In genomic region chr2:231203087-231203486, GRCh38 we compare ENCODE assay signal across 23 cellular contexts. TPM values are rescaled to one million over a fixed set of nuclear protein-coding genes. Genes with fewer than 3 reads are reported as not detected.
DNase-seq lines count a peak whose midpoint lies in the region; ATAC-seq, FAIRE-seq and TF ChIP-seq lines count a peak whose summit lies in the region.
"Had no signal": no experiment of that assay in that cellular context is flagged by ENCODE, and none has a peak within 500 bp of the region (broad histone marks: within the 10 kb centered on the region; RNA-seq: fewer than 3 reads in every experiment).

No MANE protein-coding gene starts in this region.

- H3K9ac ChIP-seq in HepG2 (ENCODE audit: insufficient read depth, low read depth, low read length): no peak overlapping the region

- peak overlapping the region; percentile 95 for H3K27ac Mint-ChIP-seq in chondrocyte (ENCODE audit: unreplicated experiment)
- H3K27ac Mint-ChIP-seq: B cell; CD8-positive, alpha-beta T cell; GM23338; HFFc6 had no signal

- CTCF ChIA-PET in HEK293 (lab: Yijun Ruan, JAX) (no interaction called here), HepG2 (lab: Yijun Ruan, JAX; ENCODE audit: low intra/inter-chr PET ratio, low total read pairs) (no interaction called here)

- H2AFZ ChIP-seq in HepG2 (ENCODE audit: low read length) (no peak overlapping the region), osteoblast (ENCODE audit: low read length) (no peak overlapping the region)
- H2AFZ ChIP-seq: GM23338 had no signal

- H3K4me3 Mint-ChIP-seq in chondrocyte (ENCODE audit: unreplicated experiment): peak overlapping the region; percentile 20
- H3K4me3 Mint-ChIP-seq: B cell; CD8-positive, alpha-beta T cell; GM23338; H9; HFFc6 had no signal

- H3K4me2 ChIP-seq in HepG2 (ENCODE audit: low read depth, low read length) (no peak overlapping the region), osteoblast (ENCODE audit: insufficient read depth, low read length) (no peak overlapping the region)
- H3K4me2 ChIP-seq: GM23338 had no signal

- no peak for FAIRE-seq in HepG2 (lab: Jason Lieb, UNC)
- FAIRE-seq: D721Med, G401.6, GM12891, HTR-8/SVneo had no signal

- no peak for TF ChIP-seq CTCF in HEK293 (tag by site-specific recombination; IDR thresholded peaks at IDR 0.05)
- no peak for TF ChIP-seq CTCF in chondrocyte (IDR thresholded peaks at IDR 0.05)
- TF ChIP-seq CTCF in HepG2 (CRISPR knock-in tag; IDR thresholded peaks at IDR 0.05): no peak
- TF ChIP-seq CTCF in osteoblast (IDR thresholded peaks at IDR 0.05; ENCODE audit: extremely low read depth, low read depth, low read length): no peak

- DNase-seq in chondrocyte (ENCODE audit: low spot score): no peak
- no peak for DNase-seq in HepG2 (ENCODE audit: low spot score)
- DNase-seq in osteoblast (ENCODE audit: insufficient read length, low spot score, missing footprints): peak; percentile 21
- no peak for DNase-seq in SHP77 (lab: John Stamatoyannopoulos, UW)
- no peak for DNase-seq in HuH-7 (ENCODE audit: low spot score)
- DNase-seq in NCI-H82 (lab: John Stamatoyannopoulos, UW): no peak
- DNase-seq: C1 segment of cervical spinal cord; CD8-positive, alpha-beta T cell; COR-L47; DMS153; DMS79 treated with DMSO at 0.1 percent for 48 hours; EL; H9; HFFc6; KG1 had no signal

- in situ Hi-C loops in HepG2 (cut with HindIII; ENCODE audit: extremely low pct_ligation_motif_present, low pct_unique_long_range_greater_than_20kb): no loop called here

- H3K27me3 ChIP-seq in HepG2 (ENCODE audit: control insufficient read depth in 1 of 2, insufficient read depth in 2 of 2, low read length in 2 of 2) (no peaks in the 10 kb centered on the region; a peak in 1 of 5 replicates), osteoblast (ENCODE audit: insufficient read depth, low read length) (no peaks in the 10 kb centered on the region)

- no peaks in the 10 kb centered on the region for H3K9me3 Mint-ChIP-seq in chondrocyte (ENCODE audit: low read depth)
- H3K9me3 Mint-ChIP-seq: CD8-positive, alpha-beta T cell; HFFc6 had no signal

- H4K20me1 ChIP-seq in HepG2 (ENCODE audit: insufficient read depth, low read length): no peaks in the 10 kb centered on the region
- peaks cover 23% of the 10 kb centered on the region for H4K20me1 ChIP-seq in osteoblast (ENCODE audit: insufficient read depth, low read length)

- H3K79me2 ChIP-seq in HepG2 (ENCODE audit: insufficient read depth, low read length) (peaks cover 2% of the 10 kb centered on the region), osteoblast (ENCODE audit: insufficient read depth, low read length) (peaks cover 71% of the 10 kb centered on the region)

- no peaks in the 10 kb centered on the region for H3K27me3 Mint-ChIP-seq in chondrocyte (ENCODE audit: low read depth)

- H3K36me3 ChIP-seq in HEK293 (ENCODE audit: control insufficient read depth in 2 of 2, insufficient read depth in 1 of 2, low read length in 2 of 2) (peaks cover 0 to 18% of the 10 kb centered on the region in 2 experiments; a peak in 2 of 3 replicates), HepG2 (replicated peaks in 1 of 2; ENCODE audit: control insufficient read depth in 1 of 2, insufficient read depth in 2 of 2, low read length in 2 of 2) (peaks cover under 1 to 3% of the 10 kb centered on the region in 2 experiments; a peak in 3 of 5 replicates), osteoblast (ENCODE audit: insufficient read depth, low read length) (peaks cover 9% of the 10 kb centered on the region)

- WGBS in HepG2 (ENCODE audit: low lambda C conversion rate): 94% methylated on average over 7 of the region's 7 CpGs

- H3K4me3 ChIP-seq in HEK293 (ENCODE audit: low read depth, low read length) (no peak overlapping the region), HepG2 (replicated peaks in 1 of 3; ENCODE audit: insufficient read depth in 1 of 3, low read depth in 2 of 3, low read length in 3 of 3) (no peak overlapping the region), osteoblast (ENCODE audit: insufficient read depth, low read length) (no peak overlapping the region)
- H3K4me3 ChIP-seq: GM23338 had no signal

- H3K4me1 ChIP-seq in HEK293 (ENCODE audit: control insufficient read depth, insufficient read depth, low read length) (no peaks in the 10 kb centered on the region), HepG2 (ENCODE audit: insufficient read depth, low read length) (peaks cover 14% of the 10 kb centered on the region), osteoblast (ENCODE audit: insufficient read depth, low read length) (peaks cover 21% of the 10 kb centered on the region)

- POLR2A ChIA-PET in HEK293 (lab: Yijun Ruan, JAX) (no interaction called here), HepG2 (lab: Yijun Ruan, JAX) (interaction anchor here (0.6 kb wide), 1 partner anchor 360 kb away, joined by 4 read pairs; no protein-coding TSS in a partner anchor)

- H3K9me3 ChIP-seq in HEK293 (ENCODE audit: control insufficient read depth, insufficient read depth, low read depth, low read length): no peaks in the 10 kb centered on the region
- H3K9me3 ChIP-seq in HepG2 (ENCODE audit: low read length): no peaks in the 10 kb centered on the region
- H3K9me3 ChIP-seq in osteoblast (ENCODE audit: low read depth, low read length): no peaks in the 10 kb centered on the region

- H3K27ac ChIP-seq in HEK293 (ENCODE audit: extremely low read depth, low read depth, low read length) (no peak overlapping the region), HepG2 (ENCODE audit: extremely low read length, insufficient read depth, low read length) (no peak overlapping the region), osteoblast (ENCODE audit: low read depth, low read length) (no peak overlapping the region)

- TF ChIP-seq EP300 in HepG2 (IDR thresholded peaks at IDR 0.05; ENCODE audit: low read depth in 2 of 2, low read length in 2 of 2): no peak
- TF ChIP-seq EP300 in HepG2 (CRISPR knock-in tag; IDR thresholded peaks at IDR 0.05; ENCODE audit: borderline replicate concordance): no peak

- intact Hi-C loops in HepG2 (cut with micrococcal nuclease; ENCODE audit: unreplicated experiment): no loop called here

- H3K4me1 Mint-ChIP-seq in chondrocyte (ENCODE audit: low read depth): peaks cover 80% of the 10 kb centered on the region

- no peak for TF ChIP-seq POLR2A in HepG2 (IDR thresholded peaks at IDR 0.05; ENCODE audit: insufficient read depth in 1 of 2, low read depth in 2 of 2, low read length in 2 of 2)

- no TSS peak for BruUV-seq in HepG2 (replicated peaks; lab: Mats Ljungman, UMichigan)

- ATAC-seq in HepG2 (no peak), HG03442 (IDR thresholded peaks at IDR 0.05; ENCODE audit: unreplicated experiment) (no peak)
- ATAC-seq: CD8-positive, alpha-beta T cell; GM23338 had no signal

- no peak for TF ChIP-seq RAD21 in HepG2 (CRISPR knock-in tag; IDR thresholded peaks at IDR 0.05)

- H3K36me3 Mint-ChIP-seq in chondrocyte (ENCODE audit: low read depth): peaks cover 41% of the 10 kb centered on the region

TF ChIP-seq in HEK293, 187 proteins besides CTCF, POLR2A, EP300 and RAD21 (continues in another document):
- no peak for TF ChIP-seq ZBTB7A (tag by site-specific recombination; IDR thresholded peaks at IDR 0.05; ENCODE audit: low read depth)
- peak; percentile 25 for TF ChIP-seq SETDB1 (IDR thresholded peaks at IDR 0.05; ENCODE audit: insufficient read length, low read length)
- TF ChIP-seq YY1 (tag by site-specific recombination; IDR thresholded peaks at IDR 0.05): no peak

TF ChIP-seq in HepG2, 621 proteins besides CTCF, POLR2A, EP300 and RAD21 (continues in another document):
- TF ChIP-seq PHF20 (CRISPR knock-in tag; IDR thresholded peaks at IDR 0.05): no peak
- TF ChIP-seq HNRNPL (IDR thresholded peaks at IDR 0.05; ENCODE audit: low read depth, low read length): no peak
- TF ChIP-seq ATF7 (IDR thresholded peaks at IDR 0.05): no peak
- TF ChIP-seq ATF7 (CRISPR knock-in tag; IDR thresholded peaks at IDR 0.05): no peak
- no peak for TF ChIP-seq ZNF430 (CRISPR knock-in tag; IDR thresholded peaks at IDR 0.05)
- no peak for TF ChIP-seq FOXJ3 (CRISPR knock-in tag; IDR thresholded peaks at IDR 0.05; ENCODE audit: borderline replicate concordance)
- TF ChIP-seq MAFK (conservative IDR thresholded peaks at IDR 0.05 in 1 of 2, IDR thresholded peaks at IDR 0.05 in 1 of 2; ENCODE audit: low read length in 2 of 2): peak; percentile 99 to 100
- no peak for TF ChIP-seq KDM6A (CRISPR knock-in tag; IDR thresholded peaks at IDR 0.05; ENCODE audit: low read depth)
- TF ChIP-seq TOE1 (CRISPR knock-in tag; IDR thresholded peaks at IDR 0.05): no peak
- no peak for TF ChIP-seq POGZ (CRISPR knock-in tag; IDR thresholded peaks at IDR 0.05)
- TF ChIP-seq RFX5 (IDR thresholded peaks at IDR 0.05; ENCODE audit: low read depth, low read length): no peak

RNA-seq across cellular contexts. Expression of gene ARMC9, which starts 4.7 kb away (rescaled TPM):
- total RNA-seq in chondrocyte (71.6 to 188 TPM (median 187 TPM) in 3 replicates), HepG2 (2016; rRNA removed; fragmentation: Illumina TruSeq; extraction: Trizol) (12.8 and 14.5 TPM in 2 replicates), osteoblast (221 and 240 TPM in 2 replicates)
- total RNA-seq in HepG2 (2016; cell fraction: cytosol; rRNA removed; fragmentation: Illumina TruSeq; extraction: Trizol; ENCODE audit: low read depth): 5.3 and 5.6 TPM in 2 replicates
- 10.9 and 12.6 TPM in 2 replicates for total RNA-seq in HepG2 (2016; cell fraction: insoluble cytoplasmic fraction; rRNA removed; fragmentation: Illumina TruSeq; extraction: Trizol)
- 4.9 and 6.6 TPM in 2 replicates for total RNA-seq in HepG2 (2016; cell fraction: membrane; rRNA removed; fragmentation: Illumina TruSeq; extraction: Trizol)
- total RNA-seq in HepG2 (2016; cell fraction: nucleus; rRNA removed; fragmentation: Illumina TruSeq; extraction: Trizol): 17.4 and 18.3 TPM in 2 replicates
- 7.0 and 9.1 TPM in 2 replicates for polyA plus RNA-seq in HepG2 (2011; rRNA removed)
- polyA plus RNA-seq in HepG2 (2011; cell fraction: cytosol; rRNA removed): 5.7 and 7.4 TPM in 2 replicates
- 11.9 and 14.3 TPM in 2 replicates for polyA plus RNA-seq in HepG2 (2011; cell fraction: nucleus; rRNA removed)
- 5.8 and 6.7 TPM in 2 replicates for polyA plus RNA-seq in HepG2 (2012)
- polyA plus RNA-seq in HepG2 (2016; cell fraction: cytosol; fragmentation: Illumina TruSeq; extraction: Trizol; ENCODE audit: low read depth): 1.2 and 1.3 TPM in 2 replicates
- 8.7 and 10.7 TPM in 2 replicates for polyA plus RNA-seq in HepG2 (2016; cell fraction: insoluble cytoplasmic fraction; fragmentation: Illumina TruSeq; extraction: Trizol; ENCODE audit: low read depth)
- polyA plus RNA-seq in HepG2 (2016; cell fraction: membrane; fragmentation: Illumina TruSeq; extraction: Trizol; ENCODE audit: low read depth): 1.9 and 3.0 TPM in 2 replicates
- 10.3 and 16.0 TPM in 2 replicates for polyA plus RNA-seq in HepG2 (2016; cell fraction: nucleus; fragmentation: Illumina TruSeq; extraction: Trizol; ENCODE audit: insufficient read depth, low read depth)
- 27.1 and 32.1 TPM in 2 replicates for polyA minus RNA-seq in HepG2 (2011; rRNA and poly(A)+ RNA removed; ENCODE audit: low replicate concordance)
- 5.9 and 7.2 TPM in 2 replicates for polyA minus RNA-seq in HepG2 (2011; cell fraction: cytosol; rRNA and poly(A)+ RNA removed)
- 29.2 and 35.8 TPM in 2 replicates for polyA minus RNA-seq in HepG2 (2011; cell fraction: nucleus; rRNA and poly(A)+ RNA removed)

Comparison
In these comparisons a context has a peak if more than half of its experiments do, and no peak if none do; other contexts are left out.
1. Of the 63 proteins assayed by ChIP-seq in both HepG2 and HEK293: peak only in HepG2: none; only in HEK293: SETDB1; in both: none; in neither: 62.